Comparison of ENCODE assay signal across 10 cellular contexts in genomic region chrX:19373034-19373891, GRCh38. TPM values are rescaled to one million over a fixed set of nuclear protein-coding genes. Genes with fewer than 3 reads are reported as not detected.
A peak's percentile ranks its signal among the peaks of the same experiment; 100 is the strongest.
DNase-seq lines count a peak whose midpoint lies in the region; ATAC-seq, FAIRE-seq and TF ChIP-seq lines count a peak whose summit lies in the region.
"Had no signal": no experiment of that assay in that cellular context is flagged by ENCODE, and none has a peak within 500 bp of the region (broad histone marks: within the 10 kb centered on the region; RNA-seq: fewer than 3 reads in every experiment).

No MANE protein-coding gene starts in this region.

- TF ChIP-seq EP300 in SK-N-SH (IDR thresholded peaks at IDR 0.05; ENCODE audit: borderline replicate concordance in 1 of 2, low read depth in 1 of 2, low read length in 1 of 2) (no peak), stomach (IDR thresholded peaks at IDR 0.05) (no peak)

- CTCF ChIA-PET in SK-N-SH (lab: Yijun Ruan, JAX), result interaction anchor here (0.9 to 2.6 kb wide), 10 partner anchors 9 to 659 kb away, joined by 3 to 29 read pairs (median 6); no protein-coding TSS in a partner anchor

- DNase-seq in SK-N-SH, result no peak
- peak; percentile 73 for DNase-seq in kidney
- DNase-seq in stomach, result no peak
- DNase-seq in RCC 7860 (ENCODE audit: low spot score), result no peak
- no peak for DNase-seq in NCI-H1048 (lab: John Stamatoyannopoulos, UW)
- DNase-seq in NCI-H2029 treated with DMSO at 0.1 percent for 48 hours (lab: John Stamatoyannopoulos, UW), result no peak
- DNase-seq: heart right ventricle; stimulated activated CD4-positive, alpha-beta T cell treated with anti-CD3 and anti-CD28 coated beads, Interleukin-1b, Interleukin-23, amount 100 ng/mL, for 48 hours had no signal

- POLR2A ChIA-PET in SK-N-SH (lab: Yijun Ruan, JAX), result interaction anchor here (0.5 kb wide), 1 partner anchor 12 kb away, joined by 3 read pairs; no protein-coding TSS in a partner anchor

- H3K36me3 Mint-ChIP-seq in activated T-helper 17 cell treated with anti-CD3 and anti-CD28 coated beads, Interleukin-2, amount 50 U/mL, for 72 hours (ENCODE audit: low read depth), result no peaks in the 10 kb centered on the region

- H3K27me3 ChIP-seq in SK-N-SH (ENCODE audit: insufficient read depth) (peaks cover 20% of the 10 kb centered on the region; the same call in 1 of the 2 replicates), stomach (peaks cover 0 to 14% (median 6%) of the 10 kb centered on the region in 3 donors)

- no peak for ATAC-seq in SK-N-SH treated with all-trans-retinoic acid at 6 μM for 48 hours
- no peak for ATAC-seq in activated T-helper 17 cell treated with anti-CD3 and anti-CD28 coated beads, Interleukin-2, amount 50 U/mL, for 72 hours (replicated peaks)

- no peak overlapping the region for H3K9ac ChIP-seq in SK-N-SH
- no peak overlapping the region for H3K9ac ChIP-seq in kidney (ENCODE audit: low read length in 2 of 2)

- no peak overlapping the region for H3K27ac Mint-ChIP-seq in activated T-helper 17 cell treated with anti-CD3 and anti-CD28 coated beads, Interleukin-2, amount 50 U/mL, for 72 hours

- no peaks in the 10 kb centered on the region for H3F3A ChIP-seq in SK-N-SH (replicated peaks; ENCODE audit: insufficient read depth)

- no peak for TF ChIP-seq POLR2A in stomach (IDR thresholded peaks at IDR 0.05)

- H3K9me3 ChIP-seq in SK-N-SH, result no peaks in the 10 kb centered on the region
- no peaks in the 10 kb centered on the region for H3K9me3 ChIP-seq in kidney (ENCODE audit: control insufficient read depth in 1 of 2, low read length in 2 of 2)
- H3K9me3 ChIP-seq in stomach, result no peaks in the 10 kb centered on the region
- H3K9me3 ChIP-seq: heart right ventricle had no signal

- intact Hi-C loops in kidney (cut with DNase I) (no loop called here), stomach (cut with DNase I; ENCODE audit: low total_unique reads) (no loop called here)

- peak overlapping the region; percentile 90 for H3K4me3 Mint-ChIP-seq in activated T-helper 17 cell treated with anti-CD3 and anti-CD28 coated beads, Interleukin-2, amount 50 U/mL, for 72 hours

- no peaks in the 10 kb centered on the region for H3K36me3 ChIP-seq in SK-N-SH (replicated peaks in 1 of 2; ENCODE audit: control insufficient read depth in 1 of 2, insufficient read depth in 2 of 2, low read length in 1 of 2)
- no peaks in the 10 kb centered on the region for H3K36me3 ChIP-seq in kidney (ENCODE audit: control insufficient read depth in 1 of 2, insufficient read depth in 2 of 2, low read length in 2 of 2)
- H3K36me3 ChIP-seq in stomach, result no peaks in the 10 kb centered on the region
- H3K36me3 ChIP-seq: heart right ventricle had no signal

- H3K9me2 ChIP-seq in SK-N-SH, result no peaks in the 10 kb centered on the region

- no peak for TF ChIP-seq CTCF in SK-N-SH (IDR thresholded peaks at IDR 0.05)
- TF ChIP-seq CTCF in kidney (IDR thresholded peaks at IDR 0.05; ENCODE audit: borderline replicate concordance, extremely low read depth, insufficient read depth), result no peak
- TF ChIP-seq CTCF in stomach (IDR thresholded peaks at IDR 0.05), result no peak

- peak overlapping the region; percentile 87; the same call in 1 of the 2 replicates for H3K4me2 ChIP-seq in SK-N-SH

- no peaks in the 10 kb centered on the region for H3K9me3 Mint-ChIP-seq in activated T-helper 17 cell treated with anti-CD3 and anti-CD28 coated beads, Interleukin-2, amount 50 U/mL, for 72 hours

- TF ChIP-seq RAD21 in SK-N-SH (IDR thresholded peaks at IDR 0.05; ENCODE audit: low read length), result no peak

- H3K27ac ChIP-seq in SK-N-SH (ENCODE audit: low read depth in 2 of 2, low read length in 1 of 2) (no peak overlapping the region), kidney (ENCODE audit: low read depth in 2 of 2, low read length in 2 of 2) (no peak overlapping the region), stomach (no peak overlapping the region)
- H3K27ac ChIP-seq: heart right ventricle had no signal

- no peaks in the 10 kb centered on the region for H4K20me1 ChIP-seq in SK-N-SH (ENCODE audit: insufficient read depth)

- 67% methylated on average over 21 of the region's 25 CpGs for WGBS in SK-N-SH (ENCODE audit: low lambda C conversion rate)
- 25 to 39% (median 31%) methylated on average over 5 to 25 of the region's 25 CpGs for WGBS in stomach, 5 donors

- no peak for FAIRE-seq in kidney (lab: Jason Lieb, UNC)
- no peak for FAIRE-seq in RCC 7860 (lab: Jason Lieb, UNC)

- no peaks in the 10 kb centered on the region for H3K27me3 Mint-ChIP-seq in activated T-helper 17 cell treated with anti-CD3 and anti-CD28 coated beads, Interleukin-2, amount 50 U/mL, for 72 hours

- H3K4me3 ChIP-seq in SK-N-SH (ENCODE audit: low read depth in 2 of 2, low read length in 1 of 2) (no peak overlapping the region), kidney (ENCODE audit: low read length in 2 of 2) (no peak overlapping the region), stomach (peak overlapping the region; percentile 33 to 44 (median 41))

- peaks cover 8% of the 10 kb centered on the region for H3K4me1 Mint-ChIP-seq in activated T-helper 17 cell treated with anti-CD3 and anti-CD28 coated beads, Interleukin-2, amount 50 U/mL, for 72 hours

- H3K79me2 ChIP-seq in SK-N-SH (ENCODE audit: insufficient read depth), result no peaks in the 10 kb centered on the region

- H2AFZ ChIP-seq in SK-N-SH (ENCODE audit: low read depth), result peak overlapping the region; percentile 68; the same call in 1 of the 2 replicates

- H3K4me1 ChIP-seq in SK-N-SH (ENCODE audit: control insufficient read depth in 1 of 2, insufficient read depth in 2 of 2, low read depth in 1 of 2, low read length in 1 of 2) (peaks cover 0 to 4% of the 10 kb centered on the region in 2 experiments; a peak in 1 of 4 replicates), kidney (ENCODE audit: control insufficient read depth in 1 of 2, insufficient read depth in 1 of 2, low read depth in 1 of 2, low read length in 2 of 2) (peaks cover 0 to 4% of the 10 kb centered on the region in 2 donors), stomach (peaks cover 0 to 13% (median 7%) of the 10 kb centered on the region in 4 donors)

TF ChIP-seq in SK-N-SH, 30 proteins besides CTCF, POLR2A, EP300 and RAD21 (continues in another document):
- TF ChIP-seq SIN3A (IDR thresholded peaks at IDR 0.05; ENCODE audit: borderline replicate concordance, low read depth, low read length), result no peak
- no peak for TF ChIP-seq USF2 (IDR thresholded peaks at IDR 0.05; ENCODE audit: borderline replicate concordance, low read depth, low read length)
- TF ChIP-seq ELF1 (IDR thresholded peaks at IDR 0.05), result no peak
- TF ChIP-seq, protein P1, sequence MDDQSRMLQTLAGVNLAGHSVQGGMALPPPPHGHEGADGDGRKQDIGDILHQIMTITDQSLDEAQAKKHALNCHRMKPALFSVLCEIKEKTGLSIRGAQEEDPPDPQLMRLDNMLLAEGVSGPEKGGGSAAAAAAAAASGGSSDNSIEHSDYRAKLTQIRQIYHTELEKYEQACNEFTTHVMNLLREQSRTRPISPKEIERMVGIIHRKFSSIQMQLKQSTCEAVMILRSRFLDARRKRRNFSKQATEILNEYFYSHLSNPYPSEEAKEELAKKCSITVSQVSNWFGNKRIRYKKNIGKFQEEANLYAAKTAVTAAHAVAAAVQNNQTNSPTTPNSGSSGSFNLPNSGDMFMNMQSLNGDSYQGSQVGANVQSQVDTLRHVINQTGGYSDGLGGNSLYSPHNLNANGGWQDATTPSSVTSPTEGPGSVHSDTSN (IDR thresholded peaks at IDR 0.05), result no peak
- TF ChIP-seq TAF1 (IDR thresholded peaks at IDR 0.05; ENCODE audit: borderline replicate concordance, low read depth, low read length), result no peak
- TF ChIP-seq GABPA (IDR thresholded peaks at IDR 0.05; ENCODE audit: low read depth), result no peak

TF ChIP-seq in SK-N-SH treated with all-trans-retinoic acid at 6 μM for 48 hours, 23 proteins besides CTCF, POLR2A, EP300 and RAD21:
- TF ChIP-seq ZNF8 (CRISPR knock-in tag; IDR thresholded peaks at IDR 0.05), result no peak
- TF ChIP-seq ZNF565 (CRISPR knock-in tag; conservative IDR thresholded peaks at IDR 0.05; ENCODE audit: low read depth), result no peak
- TF ChIP-seq ZNF70 (CRISPR knock-in tag; IDR thresholded peaks at IDR 0.05), result no peak
- no peak for TF ChIP-seq TCF4 (CRISPR knock-in tag; IDR thresholded peaks at IDR 0.05; ENCODE audit: borderline replicate concordance)
- TF ChIP-seq BACH2 (CRISPR knock-in tag; IDR thresholded peaks at IDR 0.05; ENCODE audit: borderline replicate concordance), result no peak
- TF ChIP-seq ZFP30 (CRISPR knock-in tag; IDR thresholded peaks at IDR 0.05), result no peak
- TF ChIP-seq POU6F1 (CRISPR knock-in tag; IDR thresholded peaks at IDR 0.05; ENCODE audit: borderline replicate concordance, low read depth), result no peak
- no peak for TF ChIP-seq ZFP3 (CRISPR knock-in tag; IDR thresholded peaks at IDR 0.05)
- TF ChIP-seq RARB (CRISPR knock-in tag; IDR thresholded peaks at IDR 0.05), result no peak

RNA-seq across cellular contexts. Expression of gene PDHA1, which starts 29.5 kb away (rescaled TPM):
- polyA plus RNA-seq in SK-N-SH (2012; rRNA removed) (121 and 128 TPM in 2 replicates), kidney (ENCODE audit: insufficient read depth, low read depth, low replicate concordance) (526 TPM), stomach (100 to 1,000 TPM in 2 of 3 donors, 10 to 100 TPM in 1; 77.6 to 195 (median 133) TPM)
- polyA plus RNA-seq in SK-N-SH (2012; cell fraction: cytosol; rRNA removed), result 135 and 192 TPM in 2 replicates
- polyA plus RNA-seq in SK-N-SH (2012; cell fraction: nucleus; rRNA removed), result 121 and 153 TPM in 2 replicates
- total RNA-seq in activated T-helper 17 cell treated with anti-CD3 and anti-CD28 coated beads, Interleukin-2, amount 50 U/mL, for 72 hours, result 100 to 1,000 TPM in 1 of 2 donors, 10 to 100 TPM in 1; 89.1 to 178 TPM
- total RNA-seq in kidney (206 TPM), stomach (100 to 1,000 TPM; 109 to 367 (median 223) TPM)

Comparison
In these comparisons a context has a peak if more than half of its experiments do, and no peak if none do; other contexts are left out.
1. H3K4me3 ChIP-seq: peak in stomach (4 of 4); none in SK-N-SH (0 of 2) and kidney (0 of 2).